In the genomic region with DNA sequence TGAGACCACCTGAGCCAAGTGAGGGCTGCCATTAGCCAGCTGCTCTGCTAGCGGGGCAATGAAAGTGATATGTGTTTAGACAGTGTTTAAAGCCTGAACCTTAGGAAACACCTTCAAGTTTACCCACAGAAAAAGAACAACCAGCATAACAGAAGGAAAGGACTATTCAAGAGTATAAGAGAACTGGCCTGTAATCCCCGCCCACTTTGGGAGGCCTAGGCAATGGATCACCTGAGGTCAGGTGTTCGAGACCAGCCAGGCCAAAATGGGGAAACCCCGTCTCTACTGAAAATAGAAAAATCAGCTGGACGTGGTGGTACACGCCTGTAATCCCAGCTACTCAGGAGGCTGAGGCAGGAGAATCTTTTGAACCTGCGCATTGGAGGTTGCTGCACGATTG, we compare ENCODE assay signal across 9 cellular contexts.
"Had no signal": no experiment of that assay in that cellular context is flagged by ENCODE, and none has a peak within 500 bp of the region (broad histone marks: within the 10 kb centered on the region; RNA-seq: fewer than 3 reads in every experiment).

No MANE protein-coding gene starts in this region.

- DNase-seq: GM23248, GOT3, H7, HFFc6 had no signal

- H3K4me3 ChIP-seq: GM23248, HAP-1 had no signal

- H3K4me1 ChIP-seq: HAP-1 had no signal

- H3K36me3 ChIP-seq: HAP-1 had no signal

- H3K4me1 Mint-ChIP-seq: IgD-negative memory B cell had no signal

- H3K9ac ChIP-seq: GM23248 had no signal

- H3K27ac Mint-ChIP-seq: HFFc6 had no signal

- H3K27me3 Mint-ChIP-seq: IgD-negative memory B cell had no signal

- H3K27ac ChIP-seq: GM23248, HL-60 had no signal

- H2AFZ ChIP-seq: GM23248 had no signal

- ATAC-seq: HCT116, HepG2 had no signal

- H3K4me3 Mint-ChIP-seq: HFFc6, IgD-negative memory B cell had no signal

- H3K36me3 Mint-ChIP-seq: IgD-negative memory B cell had no signal
